In the genomic region with DNA sequence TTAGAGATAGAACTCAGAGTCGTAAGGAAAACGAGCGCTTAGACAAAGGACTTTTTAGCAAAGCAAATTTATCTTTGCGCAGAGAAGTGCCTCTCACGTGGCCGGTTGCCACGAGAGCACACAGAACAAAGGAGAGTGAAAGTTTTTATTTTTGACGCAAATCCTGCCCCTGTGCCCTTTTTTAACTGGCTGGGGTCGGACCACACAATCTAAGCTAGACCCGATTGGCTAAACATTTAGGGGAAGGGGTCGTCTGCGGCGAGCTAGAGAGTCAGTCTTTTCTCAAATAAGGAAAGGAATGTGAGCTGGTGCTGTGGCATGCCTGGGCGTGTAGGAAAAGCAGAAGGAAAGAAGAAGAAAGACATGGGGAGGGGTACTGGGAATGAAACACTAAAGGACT, we compare ENCODE assay signal across 17 cellular contexts. TPM values are rescaled to one million over a fixed set of nuclear protein-coding genes. Genes with fewer than 3 reads are reported as not detected.
DNase-seq lines count a peak whose midpoint lies in the region; ATAC-seq and TF ChIP-seq lines count a peak whose summit lies in the region.
"Had no signal": no experiment of that assay in that cellular context is flagged by ENCODE, and none has a peak within 500 bp of the region (broad histone marks: within the 10 kb centered on the region; RNA-seq: fewer than 3 reads in every experiment).

No MANE protein-coding gene starts in this region.

- no peak for TF ChIP-seq POLR2A in IMR-90 (IDR thresholded peaks at IDR 0.05; ENCODE audit: low read depth, low read length)
- no peak for TF ChIP-seq POLR2A in breast epithelium (IDR thresholded peaks at IDR 0.05)
- TF ChIP-seq POLR2A in upper lobe of left lung (IDR thresholded peaks at IDR 0.05): no peak

- H3K27me3 ChIP-seq in IMR-90 (ENCODE audit: control insufficient read depth, insufficient read depth, low read length): peaks cover 12% of the 10 kb centered on the region
- H3K27me3 ChIP-seq in breast epithelium: peaks cover 0 to 33% of the 10 kb centered on the region in 2 donors
- H3K27me3 ChIP-seq in iPS-20b (ENCODE audit: insufficient read depth, low read length): no peaks in the 10 kb centered on the region
- H3K27me3 ChIP-seq in neutrophil: peaks cover 4% of the 10 kb centered on the region
- H3K27me3 ChIP-seq in upper lobe of left lung: no peaks in the 10 kb centered on the region

- H3K27me3 Mint-ChIP-seq in chondrocyte (ENCODE audit: low read depth): peaks cover 11% of the 10 kb centered on the region

- dilution Hi-C loops in IMR-90 (cut with HindIII; ENCODE audit: low sequenced_read_pairs, unreplicated experiment): no loop called here

- no peak for TF ChIP-seq RAD21 in IMR-90 (IDR thresholded peaks at IDR 0.05; ENCODE audit: low read length)

- H3K9me3 ChIP-seq in IMR-90 (ENCODE audit: control insufficient read depth, insufficient read depth, low read length): peaks cover 2% of the 10 kb centered on the region; the same call in 1 of the 2 replicates
- peaks cover under 1 to 4% of the 10 kb centered on the region in 2 donors for H3K9me3 ChIP-seq in breast epithelium
- peaks cover 4% of the 10 kb centered on the region; the same call in 1 of the 2 replicates for H3K9me3 ChIP-seq in iPS-20b (ENCODE audit: insufficient read depth, low read depth, low read length)
- H3K9me3 ChIP-seq in neutrophil: no peaks in the 10 kb centered on the region
- peaks cover 0 to 8% (median 4%) of the 10 kb centered on the region in 4 donors for H3K9me3 ChIP-seq in upper lobe of left lung

- no peak overlapping the region for H2BK120ac ChIP-seq in IMR-90 (ENCODE audit: low read depth, low read length)

- H4K20me1 ChIP-seq in IMR-90 (ENCODE audit: insufficient read depth, low read length): no peaks in the 10 kb centered on the region

- WGBS in IMR-90 (ENCODE audit: extremely low coverage in 2 of 2, insufficient read length in 1 of 2), 2 experiments: 4% methylated on average over 8 of the region's 14 CpGs; no CpG with 5 or more reads in 1 of the 2 experiments
- WGBS in upper lobe of left lung, 2 donors: 26 to 35% methylated on average over 14 of the region's 14 CpGs

- H3K27ac Mint-ChIP-seq in chondrocyte (ENCODE audit: unreplicated experiment): no peak overlapping the region
- H3K27ac Mint-ChIP-seq: T-helper 2 cell treated with Interferon-gamma antibody and Interleukin-4, amounts not matched to agents 5 μg/mL and 100 μg/mL, for 36 hours had no signal

- no peak overlapping the region for H2BK20ac ChIP-seq in IMR-90 (ENCODE audit: low read depth, low read length)

- H2BK5ac ChIP-seq in IMR-90 (ENCODE audit: low read depth, low read length, poor library complexity, severe bottlenecking): no peak overlapping the region

- H2AK9ac ChIP-seq in IMR-90 (replicated peaks; ENCODE audit: low read depth, low read length, poor library complexity): no peak overlapping the region

- H3K4me3 ChIP-seq in IMR-90 (ENCODE audit: insufficient read depth, low read depth, low read length): no peak overlapping the region
- H3K4me3 ChIP-seq in breast epithelium: peak overlapping the region in 2 of 3 donors; percentile 9 to 20
- no peak overlapping the region for H3K4me3 ChIP-seq in iPS-20b (ENCODE audit: low read length)
- no peak overlapping the region for H3K4me3 ChIP-seq in neutrophil (ENCODE audit: low read depth in 1 of 2, low read length in 1 of 2)
- H3K4me3 ChIP-seq in upper lobe of left lung: no peak overlapping the region

- DNase-seq in IMR-90 (no peak), breast epithelium (ENCODE audit: low spot score in 2 of 2) (no peak), chondrocyte (ENCODE audit: low spot score) (no peak), upper lobe of left lung (no peak), AML-193 (lab: John Stamatoyannopoulos, UW) (no peak)
- DNase-seq: activated CD4-positive, CD25-positive, alpha-beta regulatory T cell treated with anti-CD3 and anti-CD28 coated beads, Interleukin-2, amount 50 U/mL, for 72 hours; KG1; NCI-H1092 treated with DMSO at 0.1 percent for 48 hours; NCI-H2227 treated with DMSO at 0.1 percent for 48 hours; stimulated activated CD4-positive, alpha-beta T cell treated with anti-CD3 and anti-CD28 coated beads, Interleukin-4, amount 100 ng/mL, for 1 hour had no signal

- no peak overlapping the region for H2AFZ ChIP-seq in IMR-90 (replicated peaks; ENCODE audit: low read length, poor library complexity)

- H3K79me1 ChIP-seq in IMR-90 (ENCODE audit: low read depth in 1 of 2, low read length in 2 of 2): no peaks in the 10 kb centered on the region

- no peak overlapping the region for H2AK5ac ChIP-seq in IMR-90 (ENCODE audit: low read depth, low read length)

- no peak overlapping the region for H3K56ac ChIP-seq in IMR-90 (ENCODE audit: extremely low read depth, insufficient read depth, low read length)

- no peak overlapping the region for H3K14ac ChIP-seq in IMR-90 (replicated peaks; ENCODE audit: low read depth, low read length)

- no peak overlapping the region for H3K27ac ChIP-seq in IMR-90 (ENCODE audit: insufficient read depth, low read length)
- H3K27ac ChIP-seq in breast epithelium: peak overlapping the region; percentile 32 to 60
- H3K27ac ChIP-seq in iPS-20b (ENCODE audit: low read length): peak overlapping the region; percentile 41
- peak overlapping the region; percentile 87 for H3K27ac ChIP-seq in neutrophil
- H3K27ac ChIP-seq in upper lobe of left lung: no peak overlapping the region

- H3K4me1 Mint-ChIP-seq in chondrocyte (ENCODE audit: low read depth): peaks cover 16% of the 10 kb centered on the region

- no TSS peak for BruUV-seq in IMR-90 (replicated peaks; lab: Mats Ljungman, UMichigan)

- no peak overlapping the region for H4K5ac ChIP-seq in IMR-90 (ENCODE audit: low read depth, low read length)

- H3K23ac ChIP-seq in IMR-90 (ENCODE audit: low read depth, low read length): no peak overlapping the region

- POLR2A ChIA-PET in IMR-90 (lab: Charles Lee; ENCODE audit: unreplicated experiment): no interaction called here

- no peak overlapping the region for H2BK15ac ChIP-seq in IMR-90 (ENCODE audit: low read depth, low read length)

- CTCF ChIA-PET in IMR-90 (lab: Yijun Ruan, JAX): no interaction called here

- H3K4me1 ChIP-seq in IMR-90 (ENCODE audit: control insufficient read depth, insufficient read depth, low read length): no peaks in the 10 kb centered on the region
- no peaks in the 10 kb centered on the region for H3K4me1 ChIP-seq in breast epithelium
- peaks cover 13% of the 10 kb centered on the region; the same call in 1 of the 2 replicates for H3K4me1 ChIP-seq in iPS-20b (ENCODE audit: insufficient read depth, low read length)
- peaks cover 37 to 53% of the 10 kb centered on the region in 2 experiments for H3K4me1 ChIP-seq in neutrophil (ENCODE audit: control insufficient read depth in 1 of 2, insufficient read depth in 1 of 2, low read depth in 1 of 2, low read length in 1 of 2)
- peaks cover 0 to 5% (median 2%) of the 10 kb centered on the region in 4 donors for H3K4me1 ChIP-seq in upper lobe of left lung

- H3K36me3 Mint-ChIP-seq in chondrocyte (ENCODE audit: low read depth): peaks cover 13% of the 10 kb centered on the region

- no peak overlapping the region for H4K91ac ChIP-seq in IMR-90 (ENCODE audit: insufficient read depth, low read depth, low read length)

- peak; percentile 53; the same call in 1 of the 2 replicates for ATAC-seq in IMR-90 (ENCODE audit: low read depth)
- ATAC-seq in upper lobe of left lung (ENCODE audit: low FRiP score in 2 of 2): no peak

- peaks cover 19% of the 10 kb centered on the region for H3K9me3 Mint-ChIP-seq in chondrocyte (ENCODE audit: low read depth)

- H3K4me2 ChIP-seq in IMR-90 (ENCODE audit: low read depth, low read length): 0 out of 2 replicates have a peak overlapping the region, but pooled peaks have one; percentile 1

- no peaks in the 10 kb centered on the region for H3K9me1 ChIP-seq in IMR-90 (ENCODE audit: insufficient read depth, low read length)

- TF ChIP-seq CTCF in IMR-90 (conservative IDR thresholded peaks at IDR 0.05; ENCODE audit: low read depth, low read length) (no peak), breast epithelium (IDR thresholded peaks at IDR 0.05) (no peak), neutrophil (IDR thresholded peaks at IDR 0.05) (no peak), chondrocyte (IDR thresholded peaks at IDR 0.05) (no peak), upper lobe of left lung (IDR thresholded peaks at IDR 0.05) (no peak)

- in situ Hi-C loops in IMR-90 (cut with MboI; ENCODE audit: low sequenced_read_pairs): no loop called here

- no peak overlapping the region for H3K4me3 Mint-ChIP-seq in chondrocyte (ENCODE audit: unreplicated experiment)
- H3K4me3 Mint-ChIP-seq: T-helper 2 cell treated with Interferon-gamma antibody and Interleukin-4, amounts not matched to agents 5 μg/mL and 100 μg/mL, for 36 hours had no signal

- intact Hi-C loops in IMR-90 (cut with micrococcal nuclease): no loop called here
- intact Hi-C loops in breast epithelium (cut with DNase I; ENCODE audit: low total_unique reads): no loop called here

- no peak overlapping the region for H3K4ac ChIP-seq in IMR-90 (ENCODE audit: low read depth, low read length)

- H3K36me3 ChIP-seq in IMR-90 (ENCODE audit: control insufficient read depth, insufficient read depth, low read length): no peaks in the 10 kb centered on the region
- no peaks in the 10 kb centered on the region for H3K36me3 ChIP-seq in breast epithelium
- no peaks in the 10 kb centered on the region for H3K36me3 ChIP-seq in iPS-20b (ENCODE audit: insufficient read depth, low read depth, low read length)
- H3K36me3 ChIP-seq in neutrophil: no peaks in the 10 kb centered on the region
- H3K36me3 ChIP-seq in upper lobe of left lung: no peaks in the 10 kb centered on the region

- H3K18ac ChIP-seq in IMR-90 (ENCODE audit: low read depth, low read length): no peak overlapping the region

- no peak for TF ChIP-seq EP300 in upper lobe of left lung (IDR thresholded peaks at IDR 0.05)

- H3K9ac ChIP-seq in IMR-90 (ENCODE audit: low read depth, low read length) (no peak overlapping the region), iPS-20b (ENCODE audit: low read depth, low read length) (peak overlapping the region; percentile 74; the same call in 1 of the 2 replicates)

- H4K8ac ChIP-seq in IMR-90 (ENCODE audit: low read depth in 2 of 2, low read length in 2 of 2): no peak overlapping the region

RNA-seq across cellular contexts. Expression of a gene that starts 2.4 kb away (rescaled TPM):
- total RNA-seq in IMR-90 (2012; rRNA removed): not detected in 2 replicates
- not detected in 2 replicates for polyA plus RNA-seq in IMR-90 (2012; rRNA removed)
- not detected in 2 replicates for polyA plus RNA-seq in IMR-90 (2012; cell fraction: cytosol; rRNA removed)
- polyA plus RNA-seq in IMR-90 (2012; cell fraction: nucleus; rRNA removed; ENCODE audit: low replicate concordance): not detected in 2 replicates
- total RNA-seq in breast epithelium: not detected
- not detected in 3 replicates for total RNA-seq in chondrocyte
- not detected for total RNA-seq in upper lobe of left lung
- total RNA-seq: liver had no signal
- polyA plus RNA-seq: BJ, esophagus, liver, thymus had no signal

RNA-seq across cellular contexts. Expression of a gene that starts 8.9 kb away (rescaled TPM):
- total RNA-seq in IMR-90 (2012; rRNA removed) (not detected in 2 replicates), breast epithelium (not detected), chondrocyte (not detected in 3 replicates), upper lobe of left lung (not detected)
- polyA plus RNA-seq in IMR-90 (2012; rRNA removed): not detected in 2 replicates
- not detected in 2 replicates for polyA plus RNA-seq in IMR-90 (2012; cell fraction: cytosol; rRNA removed)
- polyA plus RNA-seq in IMR-90 (2012; cell fraction: nucleus; rRNA removed; ENCODE audit: low replicate concordance): not detected in 2 replicates
- total RNA-seq: liver had no signal
- polyA plus RNA-seq: BJ, esophagus, liver, thymus had no signal

RNA-seq across cellular contexts. Expression of a gene that starts 9.7 kb away (rescaled TPM):
- total RNA-seq in IMR-90 (2012; rRNA removed) (not detected in 2 replicates), breast epithelium (not detected), chondrocyte (not detected in 3 replicates), upper lobe of left lung (not detected)
- not detected in 2 replicates for polyA plus RNA-seq in IMR-90 (2012; rRNA removed)
- not detected in 2 replicates for polyA plus RNA-seq in IMR-90 (2012; cell fraction: cytosol; rRNA removed)
- not detected in 2 replicates for polyA plus RNA-seq in IMR-90 (2012; cell fraction: nucleus; rRNA removed; ENCODE audit: low replicate concordance)
- total RNA-seq: liver had no signal
- polyA plus RNA-seq: BJ, esophagus, liver, thymus had no signal

RNA-seq across cellular contexts. Expression of a gene that starts 24.6 kb away (rescaled TPM):
- total RNA-seq in IMR-90 (2012; rRNA removed) (not detected in 2 replicates), breast epithelium (not detected), chondrocyte (not detected in 3 replicates), upper lobe of left lung (not detected)
- not detected in 2 replicates for polyA plus RNA-seq in IMR-90 (2012; rRNA removed)
- polyA plus RNA-seq in IMR-90 (2012; cell fraction: cytosol; rRNA removed): not detected in 2 replicates
- polyA plus RNA-seq in IMR-90 (2012; cell fraction: nucleus; rRNA removed; ENCODE audit: low replicate concordance): not detected in 2 replicates
- total RNA-seq: liver had no signal
- polyA plus RNA-seq: BJ, esophagus, liver, thymus had no signal

RNA-seq across cellular contexts. Expression of a gene that starts 31.5 kb away (rescaled TPM):
- total RNA-seq in IMR-90 (2012; rRNA removed) (not detected in 2 replicates), breast epithelium (not detected), chondrocyte (not detected in 3 replicates), upper lobe of left lung (not detected)
- not detected in 2 replicates for polyA plus RNA-seq in IMR-90 (2012; rRNA removed)
- not detected in 2 replicates for polyA plus RNA-seq in IMR-90 (2012; cell fraction: cytosol; rRNA removed)
- not detected in 2 replicates for polyA plus RNA-seq in IMR-90 (2012; cell fraction: nucleus; rRNA removed; ENCODE audit: low replicate concordance)
- total RNA-seq: liver had no signal
- polyA plus RNA-seq: BJ, esophagus, liver, thymus had no signal

Comparison
In these comparisons a context has a peak if more than half of its experiments do, and no peak if none do; other contexts are left out.
1. H3K27ac ChIP-seq: peak in breast epithelium (2 of 2), iPS-20b (single experiment) and neutrophil (single experiment); none in IMR-90 (single experiment) and upper lobe of left lung (0 of 4).
2. H3K4me3 ChIP-seq: peak in breast epithelium (2 of 3); none in IMR-90 (single experiment), iPS-20b (single experiment), neutrophil (0 of 2) and upper lobe of left lung (0 of 4).